24 cellular contexts compared by ENCODE assay signal in the genomic region with DNA sequence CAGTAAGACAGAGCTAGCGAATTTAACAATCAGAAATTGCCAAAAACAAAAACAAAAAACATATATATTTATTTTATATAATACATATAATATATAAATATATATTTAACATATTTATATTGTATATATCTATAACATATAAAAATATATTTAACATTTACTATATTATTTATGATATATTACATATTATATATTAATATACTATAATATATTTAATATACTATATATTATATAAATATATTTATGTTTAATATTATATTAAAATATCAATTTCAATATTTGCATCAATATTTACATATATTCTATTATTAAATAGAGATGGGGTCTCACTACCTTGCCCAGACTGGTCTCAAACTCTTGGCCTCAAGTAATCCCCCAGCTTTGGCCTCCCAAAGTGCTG.
"Had no signal": no experiment of that assay in that cellular context is flagged by ENCODE, and none has a peak within 500 bp of the region (broad histone marks: within the 10 kb centered on the region; RNA-seq: fewer than 3 reads in every experiment).

No MANE protein-coding gene starts in this region.

- H3K27ac ChIP-seq: left lung, lower lobe of right lung, parathyroid adenoma, skin epidermis, spleen, suprapubic skin, thoracic aorta, tibial artery, upper lobe of right lung had no signal

- H3K36me3 ChIP-seq: left lung, lower lobe of right lung, spleen, suprapubic skin, thoracic aorta, tibial artery, upper lobe of right lung had no signal

- H3K4me1 ChIP-seq: left lung, lower lobe of right lung, parathyroid adenoma, spleen, suprapubic skin, tibial artery, upper lobe of right lung had no signal

- H3K79me2 ChIP-seq: parathyroid adenoma had no signal

- H3K9me3 ChIP-seq: left lung, lower lobe of right lung, spleen, suprapubic skin, thoracic aorta, tibial artery, upper lobe of right lung had no signal

- FAIRE-seq: keratinocyte, urothelium cell line had no signal

- ATAC-seq: left colon; left lung; lower lobe of right lung; naive thymus-derived CD8-positive, alpha-beta T cell; right cardiac atrium; sciatic nerve; stimulated activated effector memory CD8-positive, alpha-beta T cell treated with anti-CD3 and anti-CD28 coated beads, Interleukin-12 subunit alpha, Interleukin-12 subunit beta, amount 100 ng/mL, for 72 hours; upper lobe of right lung had no signal

- H2AFZ ChIP-seq: parathyroid adenoma had no signal

- H3K9ac ChIP-seq: parathyroid adenoma had no signal

- H3K27me3 ChIP-seq: left lung, spleen, suprapubic skin, tibial artery, upper lobe of right lung had no signal

- DNase-seq: hippocampal formation; left colon; left lung; lower lobe of right lung; mammary epithelial cell; mesenchymal stem cell; naive thymus-derived CD8-positive, alpha-beta T cell; nucleus accumbens; retina; right cardiac atrium; spleen; stimulated activated CD4-positive, alpha-beta T cell treated with anti-CD3 and anti-CD28 coated beads, Interleukin-4, amount 100 ng/mL, for 24 hours; stimulated activated naive CD4-positive, alpha-beta T cell; tibial artery; trophoblast cell; upper lobe of right lung had no signal

- H3K4me3 ChIP-seq: left lung, lower lobe of right lung, skin epidermis, spleen, suprapubic skin, thoracic aorta, tibial artery, upper lobe of right lung had no signal
